In the genomic region with DNA sequence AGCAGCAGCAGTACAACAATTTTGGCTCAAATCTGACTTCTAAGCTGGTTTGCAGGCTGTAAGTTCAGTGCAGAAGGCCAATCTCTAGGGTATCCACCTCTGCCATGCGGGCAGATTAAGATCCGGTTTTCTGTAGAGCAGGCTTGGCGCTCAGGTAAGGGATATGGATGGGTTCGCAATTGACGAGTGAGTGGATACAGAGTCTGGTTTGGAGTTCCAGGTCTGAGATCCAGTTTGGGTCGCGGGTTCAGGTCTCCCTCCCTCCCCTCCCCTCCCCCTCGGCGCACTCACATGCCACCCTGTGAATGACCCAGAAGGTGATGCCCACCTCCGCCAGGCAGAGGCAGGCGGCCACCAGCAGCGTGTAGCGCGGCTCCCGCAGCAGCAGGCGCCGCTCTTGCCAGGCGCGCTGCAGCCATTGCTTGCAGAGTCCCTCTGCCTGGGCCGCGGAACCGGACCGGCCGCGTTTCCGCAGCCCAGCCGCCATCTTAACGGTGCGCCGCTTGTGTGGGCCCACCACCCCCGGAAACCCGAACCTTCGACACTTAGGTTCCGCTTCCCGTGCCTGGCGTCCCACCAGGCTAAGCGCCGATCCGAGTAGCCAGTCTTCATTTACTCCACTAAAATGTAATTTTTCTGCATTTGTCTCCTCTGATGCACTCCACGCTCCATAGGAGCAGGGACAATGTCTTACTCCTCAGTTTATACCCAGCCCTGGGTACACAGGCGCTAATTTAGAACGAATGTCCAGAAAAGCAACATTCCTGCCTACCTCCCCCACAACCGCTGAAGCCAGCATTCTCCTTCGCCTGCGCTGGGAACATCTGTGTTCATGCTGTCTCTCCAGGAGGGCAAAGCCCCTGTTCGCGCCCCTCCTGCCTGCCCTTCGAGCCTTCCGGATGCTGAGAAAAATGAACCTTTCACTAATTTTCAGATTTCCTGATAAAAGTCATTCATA, we compare ENCODE assay signal across 1 cellular context.
TF ChIP-seq lines count a peak whose summit lies in the region.

A gene (minus strand): TSS at position 509 of the 958 bp plus-strand sequence. CDS start 22 bp downstream, at position 487.

TF ChIP-seq in HepG2, 621 proteins besides CTCF, POLR2A, EP300 and RAD21 (continued from another document and continues in another):
- TF ChIP-seq, protein P1, sequence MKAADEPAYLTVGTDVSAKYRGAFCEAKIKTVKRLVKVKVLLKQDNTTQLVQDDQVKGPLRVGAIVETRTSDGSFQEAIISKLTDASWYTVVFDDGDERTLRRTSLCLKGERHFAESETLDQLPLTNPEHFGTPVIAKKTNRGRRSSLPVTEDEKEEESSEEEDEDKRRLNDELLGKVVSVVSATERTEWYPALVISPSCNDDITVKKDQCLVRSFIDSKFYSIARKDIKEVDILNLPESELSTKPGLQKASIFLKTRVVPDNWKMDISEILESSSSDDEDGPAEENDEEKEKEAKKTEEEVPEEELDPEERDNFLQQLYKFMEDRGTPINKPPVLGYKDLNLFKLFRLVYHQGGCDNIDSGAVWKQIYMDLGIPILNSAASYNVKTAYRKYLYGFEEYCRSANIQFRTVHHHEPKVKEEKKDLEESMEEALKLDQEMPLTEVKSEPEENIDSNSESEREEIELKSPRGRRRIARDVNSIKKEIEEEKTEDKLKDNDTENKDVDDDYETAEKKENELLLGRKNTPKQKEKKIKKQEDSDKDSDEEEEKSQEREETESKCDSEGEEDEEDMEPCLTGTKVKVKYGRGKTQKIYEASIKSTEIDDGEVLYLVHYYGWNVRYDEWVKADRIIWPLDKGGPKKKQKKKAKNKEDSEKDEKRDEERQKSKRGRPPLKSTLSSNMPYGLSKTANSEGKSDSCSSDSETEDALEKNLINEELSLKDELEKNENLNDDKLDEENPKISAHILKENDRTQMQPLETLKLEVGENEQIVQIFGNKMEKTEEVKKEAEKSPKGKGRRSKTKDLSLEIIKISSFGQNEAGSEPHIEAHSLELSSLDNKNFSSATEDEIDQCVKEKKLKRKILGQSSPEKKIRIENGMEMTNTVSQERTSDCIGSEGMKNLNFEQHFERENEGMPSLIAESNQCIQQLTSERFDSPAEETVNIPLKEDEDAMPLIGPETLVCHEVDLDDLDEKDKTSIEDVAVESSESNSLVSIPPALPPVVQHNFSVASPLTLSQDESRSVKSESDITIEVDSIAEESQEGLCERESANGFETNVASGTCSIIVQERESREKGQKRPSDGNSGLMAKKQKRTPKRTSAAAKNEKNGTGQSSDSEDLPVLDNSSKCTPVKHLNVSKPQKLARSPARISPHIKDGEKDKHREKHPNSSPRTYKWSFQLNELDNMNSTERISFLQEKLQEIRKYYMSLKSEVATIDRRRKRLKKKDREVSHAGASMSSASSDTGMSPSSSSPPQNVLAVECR (CRISPR knock-in tag; IDR thresholded peaks at IDR 0.05; ENCODE audit: borderline replicate concordance) = peak; percentile 85
- TF ChIP-seq, protein P2, sequence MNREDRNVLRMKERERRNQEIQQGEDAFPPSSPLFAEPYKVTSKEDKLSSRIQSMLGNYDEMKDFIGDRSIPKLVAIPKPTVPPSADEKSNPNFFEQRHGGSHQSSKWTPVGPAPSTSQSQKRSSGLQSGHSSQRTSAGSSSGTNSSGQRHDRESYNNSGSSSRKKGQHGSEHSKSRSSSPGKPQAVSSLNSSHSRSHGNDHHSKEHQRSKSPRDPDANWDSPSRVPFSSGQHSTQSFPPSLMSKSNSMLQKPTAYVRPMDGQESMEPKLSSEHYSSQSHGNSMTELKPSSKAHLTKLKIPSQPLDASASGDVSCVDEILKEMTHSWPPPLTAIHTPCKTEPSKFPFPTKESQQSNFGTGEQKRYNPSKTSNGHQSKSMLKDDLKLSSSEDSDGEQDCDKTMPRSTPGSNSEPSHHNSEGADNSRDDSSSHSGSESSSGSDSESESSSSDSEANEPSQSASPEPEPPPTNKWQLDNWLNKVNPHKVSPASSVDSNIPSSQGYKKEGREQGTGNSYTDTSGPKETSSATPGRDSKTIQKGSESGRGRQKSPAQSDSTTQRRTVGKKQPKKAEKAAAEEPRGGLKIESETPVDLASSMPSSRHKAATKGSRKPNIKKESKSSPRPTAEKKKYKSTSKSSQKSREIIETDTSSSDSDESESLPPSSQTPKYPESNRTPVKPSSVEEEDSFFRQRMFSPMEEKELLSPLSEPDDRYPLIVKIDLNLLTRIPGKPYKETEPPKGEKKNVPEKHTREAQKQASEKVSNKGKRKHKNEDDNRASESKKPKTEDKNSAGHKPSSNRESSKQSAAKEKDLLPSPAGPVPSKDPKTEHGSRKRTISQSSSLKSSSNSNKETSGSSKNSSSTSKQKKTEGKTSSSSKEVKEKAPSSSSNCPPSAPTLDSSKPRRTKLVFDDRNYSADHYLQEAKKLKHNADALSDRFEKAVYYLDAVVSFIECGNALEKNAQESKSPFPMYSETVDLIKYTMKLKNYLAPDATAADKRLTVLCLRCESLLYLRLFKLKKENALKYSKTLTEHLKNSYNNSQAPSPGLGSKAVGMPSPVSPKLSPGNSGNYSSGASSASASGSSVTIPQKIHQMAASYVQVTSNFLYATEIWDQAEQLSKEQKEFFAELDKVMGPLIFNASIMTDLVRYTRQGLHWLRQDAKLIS (CRISPR knock-in tag; IDR thresholded peaks at IDR 0.05) = no peak
- TF ChIP-seq ZNF101 (CRISPR knock-in tag; IDR thresholded peaks at IDR 0.05; ENCODE audit: borderline replicate concordance, low read depth) = no peak
- TF ChIP-seq ZNF747 (CRISPR knock-in tag; IDR thresholded peaks at IDR 0.05; ENCODE audit: borderline replicate concordance) = peak; percentile 89
- TF ChIP-seq ZMAT3 (CRISPR knock-in tag; conservative IDR thresholded peaks at IDR 0.05) = peak; percentile 67
- peak; percentile 16; the same call in 1 of the 2 replicates for TF ChIP-seq HDAC1 (CRISPR knock-in tag; IDR thresholded peaks at IDR 0.05)
- TF ChIP-seq MAF1 (CRISPR knock-in tag; IDR thresholded peaks at IDR 0.05; ENCODE audit: borderline replicate concordance) = no peak
- no peak; the same call in 1 of the 2 replicates for TF ChIP-seq TMF1 (CRISPR knock-in tag; IDR thresholded peaks at IDR 0.05; ENCODE audit: low read depth)
- TF ChIP-seq, protein P3, sequence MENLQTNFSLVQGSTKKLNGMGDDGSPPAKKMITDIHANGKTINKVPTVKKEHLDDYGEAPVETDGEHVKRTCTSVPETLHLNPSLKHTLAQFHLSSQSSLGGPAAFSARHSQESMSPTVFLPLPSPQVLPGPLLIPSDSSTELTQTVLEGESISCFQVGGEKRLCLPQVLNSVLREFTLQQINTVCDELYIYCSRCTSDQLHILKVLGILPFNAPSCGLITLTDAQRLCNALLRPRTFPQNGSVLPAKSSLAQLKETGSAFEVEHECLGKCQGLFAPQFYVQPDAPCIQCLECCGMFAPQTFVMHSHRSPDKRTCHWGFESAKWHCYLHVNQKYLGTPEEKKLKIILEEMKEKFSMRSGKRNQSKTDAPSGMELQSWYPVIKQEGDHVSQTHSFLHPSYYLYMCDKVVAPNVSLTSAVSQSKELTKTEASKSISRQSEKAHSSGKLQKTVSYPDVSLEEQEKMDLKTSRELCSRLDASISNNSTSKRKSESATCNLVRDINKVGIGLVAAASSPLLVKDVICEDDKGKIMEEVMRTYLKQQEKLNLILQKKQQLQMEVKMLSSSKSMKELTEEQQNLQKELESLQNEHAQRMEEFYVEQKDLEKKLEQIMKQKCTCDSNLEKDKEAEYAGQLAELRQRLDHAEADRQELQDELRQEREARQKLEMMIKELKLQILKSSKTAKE (CRISPR knock-in tag; IDR thresholded peaks at IDR 0.05; ENCODE audit: borderline replicate concordance) = no peak
- TF ChIP-seq ZNF670 (CRISPR knock-in tag; IDR thresholded peaks at IDR 0.05; ENCODE audit: borderline replicate concordance) = no peak
- peak; percentile 23 for TF ChIP-seq HNRNPLL (IDR thresholded peaks at IDR 0.05; ENCODE audit: low read depth, low read length, poor library complexity, severe bottlenecking)
- no peak for TF ChIP-seq PRMT3 (CRISPR knock-in tag; IDR thresholded peaks at IDR 0.05; ENCODE audit: borderline replicate concordance, low read depth)
- peak; percentile 32; the same call in 1 of the 2 replicates for TF ChIP-seq ZKSCAN1 (IDR thresholded peaks at IDR 0.05; ENCODE audit: low read length)
- TF ChIP-seq HMG20B (CRISPR knock-in tag; conservative IDR thresholded peaks at IDR 0.05) = peak; percentile 57; the same call in 1 of the 2 replicates
- 0 out of 2 replicates have a peak, but pooled peaks have one; percentile 55 for TF ChIP-seq ZFP36L2 (CRISPR knock-in tag; IDR thresholded peaks at IDR 0.05)
- TF ChIP-seq, protein P4, sequence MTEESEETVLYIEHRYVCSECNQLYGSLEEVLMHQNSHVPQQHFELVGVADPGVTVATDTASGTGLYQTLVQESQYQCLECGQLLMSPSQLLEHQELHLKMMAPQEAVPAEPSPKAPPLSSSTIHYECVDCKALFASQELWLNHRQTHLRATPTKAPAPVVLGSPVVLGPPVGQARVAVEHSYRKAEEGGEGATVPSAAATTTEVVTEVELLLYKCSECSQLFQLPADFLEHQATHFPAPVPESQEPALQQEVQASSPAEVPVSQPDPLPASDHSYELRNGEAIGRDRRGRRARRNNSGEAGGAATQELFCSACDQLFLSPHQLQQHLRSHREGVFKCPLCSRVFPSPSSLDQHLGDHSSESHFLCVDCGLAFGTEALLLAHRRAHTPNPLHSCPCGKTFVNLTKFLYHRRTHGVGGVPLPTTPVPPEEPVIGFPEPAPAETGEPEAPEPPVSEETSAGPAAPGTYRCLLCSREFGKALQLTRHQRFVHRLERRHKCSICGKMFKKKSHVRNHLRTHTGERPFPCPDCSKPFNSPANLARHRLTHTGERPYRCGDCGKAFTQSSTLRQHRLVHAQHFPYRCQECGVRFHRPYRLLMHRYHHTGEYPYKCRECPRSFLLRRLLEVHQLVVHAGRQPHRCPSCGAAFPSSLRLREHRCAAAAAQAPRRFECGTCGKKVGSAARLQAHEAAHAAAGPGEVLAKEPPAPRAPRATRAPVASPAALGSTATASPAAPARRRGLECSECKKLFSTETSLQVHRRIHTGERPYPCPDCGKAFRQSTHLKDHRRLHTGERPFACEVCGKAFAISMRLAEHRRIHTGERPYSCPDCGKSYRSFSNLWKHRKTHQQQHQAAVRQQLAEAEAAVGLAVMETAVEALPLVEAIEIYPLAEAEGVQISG (CRISPR knock-in tag; IDR thresholded peaks at IDR 0.05) = peak; percentile 95
- no peak; the same call in none of the 2 replicates for TF ChIP-seq PITX1 (CRISPR knock-in tag; IDR thresholded peaks at IDR 0.05)
- TF ChIP-seq NFE2 (CRISPR knock-in tag; IDR thresholded peaks at IDR 0.05) = no peak
- TF ChIP-seq ZNF629 (CRISPR knock-in tag; conservative IDR thresholded peaks at IDR 0.05) = peak; percentile 38
- TF ChIP-seq, protein P5, sequence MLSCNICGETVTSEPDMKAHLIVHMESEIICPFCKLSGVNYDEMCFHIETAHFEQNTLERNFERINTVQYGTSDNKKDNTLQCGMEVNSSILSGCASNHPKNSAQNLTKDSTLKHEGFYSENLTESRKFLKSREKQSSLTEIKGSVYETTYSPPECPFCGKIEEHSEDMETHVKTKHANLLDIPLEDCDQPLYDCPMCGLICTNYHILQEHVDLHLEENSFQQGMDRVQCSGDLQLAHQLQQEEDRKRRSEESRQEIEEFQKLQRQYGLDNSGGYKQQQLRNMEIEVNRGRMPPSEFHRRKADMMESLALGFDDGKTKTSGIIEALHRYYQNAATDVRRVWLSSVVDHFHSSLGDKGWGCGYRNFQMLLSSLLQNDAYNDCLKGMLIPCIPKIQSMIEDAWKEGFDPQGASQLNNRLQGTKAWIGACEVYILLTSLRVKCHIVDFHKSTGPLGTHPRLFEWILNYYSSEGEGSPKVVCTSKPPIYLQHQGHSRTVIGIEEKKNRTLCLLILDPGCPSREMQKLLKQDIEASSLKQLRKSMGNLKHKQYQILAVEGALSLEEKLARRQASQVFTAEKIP (CRISPR knock-in tag; IDR thresholded peaks at IDR 0.05; ENCODE audit: borderline replicate concordance) = no peak
- no peak for TF ChIP-seq PHF5A (CRISPR knock-in tag; IDR thresholded peaks at IDR 0.05; ENCODE audit: low read depth, unreplicated experiment)
- no peak for TF ChIP-seq KAT2B (IDR thresholded peaks at IDR 0.05; ENCODE audit: borderline replicate concordance, low read depth, low read length)
- TF ChIP-seq NBN (conservative IDR thresholded peaks at IDR 0.05) = no peak
- TF ChIP-seq, protein P6, sequence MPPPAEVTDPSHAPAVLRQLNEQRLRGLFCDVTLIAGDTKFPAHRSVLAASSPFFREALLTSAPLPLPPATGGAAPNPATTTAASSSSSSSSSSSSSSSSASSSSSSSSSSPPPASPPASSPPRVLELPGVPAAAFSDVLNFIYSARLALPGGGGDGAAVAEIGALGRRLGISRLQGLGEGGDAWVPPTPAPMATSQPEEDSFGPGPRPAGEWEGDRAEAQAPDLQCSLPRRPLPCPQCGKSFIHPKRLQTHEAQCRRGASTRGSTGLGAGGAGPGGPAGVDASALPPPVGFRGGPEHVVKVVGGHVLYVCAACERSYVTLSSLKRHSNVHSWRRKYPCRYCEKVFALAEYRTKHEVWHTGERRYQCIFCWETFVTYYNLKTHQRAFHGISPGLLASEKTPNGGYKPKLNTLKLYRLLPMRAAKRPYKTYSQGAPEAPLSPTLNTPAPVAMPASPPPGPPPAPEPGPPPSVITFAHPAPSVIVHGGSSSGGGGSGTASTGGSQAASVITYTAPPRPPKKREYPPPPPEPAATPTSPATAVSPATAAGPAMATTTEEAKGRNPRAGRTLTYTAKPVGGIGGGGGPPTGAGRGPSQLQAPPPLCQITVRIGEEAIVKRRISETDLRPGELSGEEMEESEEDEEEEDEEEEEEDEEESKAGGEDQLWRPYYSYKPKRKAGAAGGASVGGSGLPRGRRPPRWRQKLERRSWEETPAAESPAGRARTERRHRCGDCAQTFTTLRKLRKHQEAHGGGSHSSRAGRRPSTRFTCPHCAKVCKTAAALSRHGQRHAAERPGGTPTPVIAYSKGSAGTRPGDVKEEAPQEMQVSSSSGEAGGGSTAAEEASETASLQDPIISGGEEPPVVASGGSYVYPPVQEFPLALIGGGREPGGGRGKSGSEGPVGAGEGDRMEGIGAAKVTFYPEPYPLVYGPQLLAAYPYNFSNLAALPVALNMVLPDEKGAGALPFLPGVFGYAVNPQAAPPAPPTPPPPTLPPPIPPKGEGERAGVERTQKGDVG (CRISPR knock-in tag; IDR thresholded peaks at IDR 0.05; ENCODE audit: borderline replicate concordance) = no peak
- no peak for TF ChIP-seq RFXANK (CRISPR knock-in tag; IDR thresholded peaks at IDR 0.05)
- TF ChIP-seq, protein P7, sequence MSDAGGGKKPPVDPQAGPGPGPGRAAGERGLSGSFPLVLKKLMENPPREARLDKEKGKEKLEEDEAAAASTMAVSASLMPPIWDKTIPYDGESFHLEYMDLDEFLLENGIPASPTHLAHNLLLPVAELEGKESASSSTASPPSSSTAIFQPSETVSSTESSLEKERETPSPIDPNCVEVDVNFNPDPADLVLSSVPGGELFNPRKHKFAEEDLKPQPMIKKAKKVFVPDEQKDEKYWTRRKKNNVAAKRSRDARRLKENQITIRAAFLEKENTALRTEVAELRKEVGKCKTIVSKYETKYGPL (CRISPR knock-in tag; IDR thresholded peaks at IDR 0.05) = no peak; the same call in 1 of the 2 replicates
- no peak for TF ChIP-seq ZNF781 (CRISPR knock-in tag; IDR thresholded peaks at IDR 0.05; ENCODE audit: borderline replicate concordance, not compliant biosample characterization)
- TF ChIP-seq, protein P8, sequence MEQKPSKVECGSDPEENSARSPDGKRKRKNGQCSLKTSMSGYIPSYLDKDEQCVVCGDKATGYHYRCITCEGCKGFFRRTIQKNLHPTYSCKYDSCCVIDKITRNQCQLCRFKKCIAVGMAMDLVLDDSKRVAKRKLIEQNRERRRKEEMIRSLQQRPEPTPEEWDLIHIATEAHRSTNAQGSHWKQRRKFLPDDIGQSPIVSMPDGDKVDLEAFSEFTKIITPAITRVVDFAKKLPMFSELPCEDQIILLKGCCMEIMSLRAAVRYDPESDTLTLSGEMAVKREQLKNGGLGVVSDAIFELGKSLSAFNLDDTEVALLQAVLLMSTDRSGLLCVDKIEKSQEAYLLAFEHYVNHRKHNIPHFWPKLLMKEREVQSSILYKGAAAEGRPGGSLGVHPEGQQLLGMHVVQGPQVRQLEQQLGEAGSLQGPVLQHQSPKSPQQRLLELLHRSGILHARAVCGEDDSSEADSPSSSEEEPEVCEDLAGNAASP (CRISPR knock-in tag; IDR thresholded peaks at IDR 0.05; ENCODE audit: borderline replicate concordance) = peak; percentile 49
- no peak for TF ChIP-seq NPAS2 (CRISPR knock-in tag; IDR thresholded peaks at IDR 0.05; ENCODE audit: borderline replicate concordance)
- 0 out of 2 replicates have a peak, but pooled peaks have one; percentile 71 for TF ChIP-seq GPN1 (CRISPR knock-in tag; IDR thresholded peaks at IDR 0.05; ENCODE audit: borderline replicate concordance)
